11 cellular contexts compared by ENCODE assay signal in genomic region chr20:17935186-17935585, GRCh38.
"Had no signal": no experiment of that assay in that cellular context is flagged by ENCODE, and none has a peak within 500 bp of the region (broad histone marks: within the 10 kb centered on the region; RNA-seq: fewer than 3 reads in every experiment).

No MANE protein-coding gene starts in this region.

- H3K27me3 ChIP-seq: suprapubic skin, upper lobe of right lung had no signal

- H3K4me3 ChIP-seq: mucosa of descending colon, suprapubic skin, upper lobe of right lung had no signal

- DNase-seq: activated effector memory CD4-positive, alpha-beta T cell treated with Interleukin-2 at 50 U/mL for 16 hours; amniotic stem cell; glutamatergic neuron; immature natural killer cell; left colon; mucosa of descending colon; natural killer cell; stimulated activated CD4-positive, alpha-beta T cell treated with anti-CD3 and anti-CD28 coated beads, Interleukin-2, amount 100 ng/mL, for 48 hours; stimulated activated naive CD8-positive, alpha-beta T cell treated with anti-CD3 and anti-CD28 coated beads, Interleukin-15, Interleukin-2, amounts not matched to agents 100 U/mL and 50 U/mL, for 24 hours; upper lobe of right lung had no signal

- H3K9me3 ChIP-seq: mucosa of descending colon, suprapubic skin, upper lobe of right lung had no signal

- H3K27ac ChIP-seq: suprapubic skin, upper lobe of right lung had no signal

- H3K36me3 ChIP-seq: suprapubic skin, upper lobe of right lung had no signal
